ENCODE assay signal across 1 cellular context in the genomic region with DNA sequence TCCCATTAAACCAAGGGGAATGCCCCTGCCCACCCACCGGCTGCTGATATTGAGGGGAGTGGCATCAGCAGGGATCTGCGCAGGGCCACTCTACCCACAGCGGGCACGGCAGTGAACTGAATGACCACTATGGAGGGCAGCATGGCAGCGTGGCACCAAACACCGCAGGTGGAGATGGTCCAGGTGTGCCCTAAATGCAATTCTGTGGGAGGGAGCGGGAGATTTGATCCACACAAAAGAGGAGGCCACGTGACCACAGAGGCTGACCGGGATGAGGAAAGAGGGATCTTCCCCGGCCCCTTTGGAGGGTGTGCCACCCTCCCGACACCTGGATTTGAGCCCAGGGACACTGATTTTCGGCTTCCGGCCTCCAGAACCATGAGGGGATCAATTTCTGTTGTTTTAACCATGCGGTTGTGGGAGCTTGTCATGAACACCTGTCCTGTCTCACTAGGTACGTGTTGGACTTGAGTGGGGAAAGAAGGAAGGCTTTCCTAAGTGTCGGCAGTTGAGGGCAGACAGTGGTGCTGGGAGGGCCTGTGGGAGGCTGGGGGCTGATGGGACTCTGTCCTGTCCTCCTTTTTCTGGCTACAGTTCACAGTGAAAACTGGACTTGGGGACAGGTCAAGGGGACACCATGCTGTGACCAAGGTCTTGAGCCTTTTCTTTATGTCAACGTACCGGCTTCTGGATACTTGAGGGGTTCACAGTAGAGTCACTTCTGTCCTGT.
TF ChIP-seq lines count a peak whose summit lies in the region.

No MANE protein-coding gene starts in this region.

TF ChIP-seq in H1, 55 proteins besides CTCF, POLR2A, EP300 and RAD21:
- TF ChIP-seq, protein P1, sequence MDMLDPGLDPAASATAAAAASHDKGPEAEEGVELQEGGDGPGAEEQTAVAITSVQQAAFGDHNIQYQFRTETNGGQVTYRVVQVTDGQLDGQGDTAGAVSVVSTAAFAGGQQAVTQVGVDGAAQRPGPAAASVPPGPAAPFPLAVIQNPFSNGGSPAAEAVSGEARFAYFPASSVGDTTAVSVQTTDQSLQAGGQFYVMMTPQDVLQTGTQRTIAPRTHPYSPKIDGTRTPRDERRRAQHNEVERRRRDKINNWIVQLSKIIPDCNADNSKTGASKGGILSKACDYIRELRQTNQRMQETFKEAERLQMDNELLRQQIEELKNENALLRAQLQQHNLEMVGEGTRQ (IDR thresholded peaks at IDR 0.05; ENCODE audit: low read length): no peak
- TF ChIP-seq TEAD4 (IDR thresholded peaks at IDR 0.05; ENCODE audit: low read depth, low read length) (no peak), SIX5 (IDR thresholded peaks at IDR 0.05; ENCODE audit: low read depth, low read length) (no peak), EGR1 (IDR thresholded peaks at IDR 0.05; ENCODE audit: borderline replicate concordance, low read depth, low read length) (no peak)
- TF ChIP-seq, protein P2, sequence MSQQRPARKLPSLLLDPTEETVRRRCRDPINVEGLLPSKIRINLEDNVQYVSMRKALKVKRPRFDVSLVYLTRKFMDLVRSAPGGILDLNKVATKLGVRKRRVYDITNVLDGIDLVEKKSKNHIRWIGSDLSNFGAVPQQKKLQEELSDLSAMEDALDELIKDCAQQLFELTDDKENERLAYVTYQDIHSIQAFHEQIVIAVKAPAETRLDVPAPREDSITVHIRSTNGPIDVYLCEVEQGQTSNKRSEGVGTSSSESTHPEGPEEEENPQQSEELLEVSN (IDR thresholded peaks at IDR 0.05): no peak
